21 cellular contexts compared by ENCODE assay signal in genomic region chr10:131444286-131444685, GRCh38.
DNase-seq lines count a peak whose midpoint lies in the region; TF ChIP-seq lines count a peak whose summit lies in the region.
"Had no signal": no experiment of that assay in that cellular context is flagged by ENCODE, and none has a peak within 500 bp of the region (broad histone marks: within the 10 kb centered on the region; RNA-seq: fewer than 3 reads in every experiment).

No MANE protein-coding gene starts in this region.

- H3K9ac ChIP-seq in endodermal cell (ENCODE audit: extremely low read depth, low read length, poor library complexity, severe bottlenecking), result no peak overlapping the region
- H3K9ac ChIP-seq: BLaER1 treated with 17β-estradiol and CSF1 and Interleukin-3, amounts not matched to agents 10 nM and 100 nM had no signal

- no peaks in the 10 kb centered on the region for H3K9me3 Mint-ChIP-seq in endodermal cell
- H3K9me3 Mint-ChIP-seq: CD14-positive monocyte; CD4-positive, alpha-beta T cell had no signal

- H3K27me3 ChIP-seq in endodermal cell (ENCODE audit: control insufficient read depth, insufficient read depth, low read length, poor library complexity, severe bottlenecking) (no peaks in the 10 kb centered on the region), spleen (replicated peaks in 1 of 7) (peaks cover 0 to 30% (median 3%) of the 10 kb centered on the region in 7 donors)
- H3K27me3 ChIP-seq: BE2C; BLaER1 treated with 17β-estradiol and CSF1 and Interleukin-3, amounts not matched to agents 10 nM and 100 nM had no signal

- intact Hi-C loops in spleen (cut with DNase I; ENCODE audit: low total_unique reads), result no loop called here

- H3K4me3 Mint-ChIP-seq in endodermal cell, result no peak overlapping the region
- H3K4me3 Mint-ChIP-seq: CD14-positive monocyte; CD4-positive, alpha-beta T cell had no signal

- H3K4me1 ChIP-seq in endodermal cell (ENCODE audit: control insufficient read depth, insufficient read depth, low read length) (no peaks in the 10 kb centered on the region), spleen (no peaks in the 10 kb centered on the region)
- H3K4me1 ChIP-seq: BE2C had no signal

- no peak overlapping the region for H3K27ac ChIP-seq in endodermal cell (ENCODE audit: low read depth, low read length)
- H3K27ac ChIP-seq in spleen, result no peak overlapping the region
- H3K27ac ChIP-seq: 22Rv1; BLaER1 treated with 17β-estradiol and CSF1 and Interleukin-3, amounts not matched to agents 10 nM and 100 nM had no signal

- H3K9me3 ChIP-seq in endodermal cell (ENCODE audit: control insufficient read depth, low read length), result no peaks in the 10 kb centered on the region
- no peaks in the 10 kb centered on the region for H3K9me3 ChIP-seq in spleen
- H3K9me3 ChIP-seq: BE2C; BLaER1 treated with 17β-estradiol and CSF1 and Interleukin-3, amounts not matched to agents 10 nM and 100 nM had no signal

- no peak overlapping the region for H3K27ac Mint-ChIP-seq in endodermal cell
- H3K27ac Mint-ChIP-seq: CD14-positive monocyte; CD4-positive, alpha-beta T cell; CD8-positive, alpha-beta memory T cell had no signal

- H3K36me3 ChIP-seq in endodermal cell (ENCODE audit: control insufficient read depth, insufficient read depth, low read length) (no peaks in the 10 kb centered on the region), spleen (no peaks in the 10 kb centered on the region)
- H3K36me3 ChIP-seq: BE2C; BLaER1 treated with 17β-estradiol and CSF1 and Interleukin-3, amounts not matched to agents 10 nM and 100 nM had no signal

- H3K27me3 Mint-ChIP-seq in endodermal cell (ENCODE audit: insufficient read depth), result no peaks in the 10 kb centered on the region

- no peak for TF ChIP-seq CTCF in endodermal cell (conservative IDR thresholded peaks at IDR 0.05)
- no peak for TF ChIP-seq CTCF in spleen (IDR thresholded peaks at IDR 0.05 in 8 of 11, conservative IDR thresholded peaks at IDR 0.05 in 3 of 11)

- no peak for TF ChIP-seq POLR2A in spleen (IDR thresholded peaks at IDR 0.05)

- H3K4me3 ChIP-seq in endodermal cell (ENCODE audit: low read length) (no peak overlapping the region), spleen (no peak overlapping the region)
- H3K4me3 ChIP-seq: BLaER1 treated with 17β-estradiol and CSF1 and Interleukin-3, amounts not matched to agents 10 nM and 100 nM had no signal

- DNase-seq in activated effector memory CD4-positive, alpha-beta T cell treated with anti-CD3 and anti-CD28 coated beads, Interleukin-2, amount 50 U/mL, for 16 hours, result peak; percentile 38
- DNase-seq in activated effector memory CD4-positive, alpha-beta T cell treated with Interleukin-2 at 50 U/mL for 16 hours, result no peak
- DNase-seq in endodermal cell, result peak; percentile 9
- peak; percentile 51 for DNase-seq in mesenteric fat pad (ENCODE audit: low spot score)
- DNase-seq in spleen, result peak; percentile 39
- no peak for DNase-seq in NCI-H2227 (lab: John Stamatoyannopoulos, UW; ENCODE audit: unreplicated experiment)
- DNase-seq in SIG-M5 (lab: John Stamatoyannopoulos, UW), result no peak
- no peak for DNase-seq in kidney glomerular epithelial cell (lab: John Stamatoyannopoulos, UW)
- DNase-seq: AML-193; BE2C; CD8-positive, alpha-beta memory T cell; DMS 273 treated with DMSO at 0.1 percent for 48 hours; DMS53; DMS79 treated with DMSO at 0.1 percent for 48 hours; GF-D8; GOT3; HCEC 1CT had no signal

- no peaks in the 10 kb centered on the region for H3K36me3 Mint-ChIP-seq in endodermal cell (ENCODE audit: low read depth)
- H3K36me3 Mint-ChIP-seq: CD14-positive monocyte; CD8-positive, alpha-beta memory T cell had no signal

- no peaks in the 10 kb centered on the region for H3K4me1 Mint-ChIP-seq in endodermal cell
- H3K4me1 Mint-ChIP-seq: CD14-positive monocyte; CD8-positive, alpha-beta memory T cell had no signal

Comparison
In these comparisons a context has a peak if more than half of its experiments do, and no peak if none do; other contexts are left out.
1. DNase-seq: peak in activated effector memory CD4-positive, alpha-beta T cell treated with anti-CD3 and anti-CD28 coated beads, Interleukin-2, amount 50 U/mL, for 16 hours (single experiment), endodermal cell (single experiment), mesenteric fat pad (single experiment) and spleen (single experiment); none in activated effector memory CD4-positive, alpha-beta T cell treated with Interleukin-2 at 50 U/mL for 16 hours (single experiment), NCI-H2227 (single experiment), SIG-M5 (single experiment) and kidney glomerular epithelial cell (single experiment).